1 cellular context compared by ENCODE assay signal in genomic region chr11:75533843-75534242, GRCh38.
TF ChIP-seq lines count a peak whose summit lies in the region.

No MANE protein-coding gene starts in this region.

TF ChIP-seq in endothelial cell of umbilical vein, 7 proteins besides CTCF, POLR2A, EP300 and RAD21:
- TF ChIP-seq FOS (IDR thresholded peaks at IDR 0.05; ENCODE audit: borderline replicate concordance, insufficient read depth, low read length) (no peak), JUN (IDR thresholded peaks at IDR 0.05; ENCODE audit: borderline replicate concordance, insufficient read depth, insufficient read length, low read depth) (no peak), EZH2 (IDR thresholded peaks at IDR 0.05; ENCODE audit: borderline replicate concordance, low read depth, low read length, severe bottlenecking) (no peak), GATA2 (IDR thresholded peaks at IDR 0.05; ENCODE audit: insufficient read depth, insufficient read length, low read depth, low read length) (no peak), POLR2AphosphoS5 (IDR thresholded peaks at IDR 0.05; ENCODE audit: insufficient read depth, low read depth, low read length) (no peak), MAX (IDR thresholded peaks at IDR 0.05; ENCODE audit: insufficient read depth, insufficient read length) (no peak), MYC (IDR thresholded peaks at IDR 0.05; ENCODE audit: low read depth, low read length) (no peak)
